ENCODE assay signal across 11 cellular contexts in the genomic region with DNA sequence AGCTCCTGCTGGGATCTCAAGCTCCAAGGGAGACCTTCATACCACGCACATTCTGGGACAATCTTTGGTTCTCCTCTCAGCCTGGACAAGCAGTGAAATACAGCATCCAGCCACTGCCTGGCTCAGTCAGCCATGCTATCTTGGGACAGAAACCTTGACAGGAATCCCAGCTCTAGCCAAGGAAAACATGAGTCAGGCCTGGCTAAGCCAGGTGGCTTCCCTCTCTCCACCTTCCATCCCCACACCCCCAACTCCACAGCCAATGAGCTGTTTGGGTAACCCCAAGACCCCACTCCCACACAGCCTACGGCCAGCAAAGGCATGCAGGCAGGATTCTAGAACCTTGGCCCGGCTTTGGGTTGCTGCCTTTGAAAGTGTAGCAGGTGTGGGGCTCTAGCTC.
DNase-seq lines count a peak whose midpoint lies in the region; ATAC-seq and TF ChIP-seq lines count a peak whose summit lies in the region.
"Had no signal": no experiment of that assay in that cellular context is flagged by ENCODE, and none has a peak within 500 bp of the region (broad histone marks: within the 10 kb centered on the region; RNA-seq: fewer than 3 reads in every experiment).

No MANE protein-coding gene starts in this region.

- H3K9ac ChIP-seq in smooth muscle cell (ENCODE audit: low read depth), result no peak overlapping the region

- H3K36me3 Mint-ChIP-seq in activated T-helper 17 cell treated with anti-CD3 and anti-CD28 coated beads, Interleukin-2, amount 50 U/mL, for 72 hours (ENCODE audit: low read depth), result no peaks in the 10 kb centered on the region

- no peaks in the 10 kb centered on the region for H4K20me1 ChIP-seq in smooth muscle cell (ENCODE audit: low read depth)

- H3K9me3 ChIP-seq in smooth muscle cell (replicated peaks; ENCODE audit: low read depth) (no peaks in the 10 kb centered on the region), suprapubic skin (no peaks in the 10 kb centered on the region)

- peak overlapping the region; percentile 89 for H3K27ac ChIP-seq in smooth muscle cell (ENCODE audit: low read depth)
- H3K27ac ChIP-seq in suprapubic skin, result no peak overlapping the region

- no peaks in the 10 kb centered on the region for H3K27me3 ChIP-seq in smooth muscle cell (ENCODE audit: low read depth)
- no peaks in the 10 kb centered on the region for H3K27me3 ChIP-seq in suprapubic skin

- peaks cover 9% of the 10 kb centered on the region for H3K27me3 Mint-ChIP-seq in activated T-helper 17 cell treated with anti-CD3 and anti-CD28 coated beads, Interleukin-2, amount 50 U/mL, for 72 hours

- H2AFZ ChIP-seq in smooth muscle cell (ENCODE audit: low read depth), result no peak overlapping the region

- H3K9me3 Mint-ChIP-seq in activated T-helper 17 cell treated with anti-CD3 and anti-CD28 coated beads, Interleukin-2, amount 50 U/mL, for 72 hours, result no peaks in the 10 kb centered on the region

- no peak overlapping the region for H3K27ac Mint-ChIP-seq in activated T-helper 17 cell treated with anti-CD3 and anti-CD28 coated beads, Interleukin-2, amount 50 U/mL, for 72 hours

- H3K4me2 ChIP-seq in smooth muscle cell, result peak overlapping the region; percentile 72

- H3K36me3 ChIP-seq in smooth muscle cell (ENCODE audit: low read depth), result no peaks in the 10 kb centered on the region
- no peaks in the 10 kb centered on the region for H3K36me3 ChIP-seq in suprapubic skin

- peak overlapping the region in 1 of 2 donors; percentile 25 for H3K4me3 ChIP-seq in cardiac fibroblast (replicated peaks in 1 of 2; ENCODE audit: low read depth in 2 of 2, low read length in 2 of 2)
- H3K4me3 ChIP-seq in smooth muscle cell, result no peak overlapping the region
- no peak overlapping the region for H3K4me3 ChIP-seq in suprapubic skin

- no peak overlapping the region for H3K4me3 Mint-ChIP-seq in activated T-helper 17 cell treated with anti-CD3 and anti-CD28 coated beads, Interleukin-2, amount 50 U/mL, for 72 hours

- ATAC-seq in HG03159 (IDR thresholded peaks at IDR 0.05; ENCODE audit: unreplicated experiment) (no peak), GM21737 (IDR thresholded peaks at IDR 0.05; ENCODE audit: unreplicated experiment) (no peak)
- no peak for ATAC-seq in activated T-helper 17 cell treated with anti-CD3 and anti-CD28 coated beads, Interleukin-2, amount 50 U/mL, for 72 hours (replicated peaks)

- TF ChIP-seq CTCF in cardiac fibroblast (IDR thresholded peaks at IDR 0.05; ENCODE audit: low read depth, low read length) (no peak), smooth muscle cell (IDR thresholded peaks at IDR 0.05; ENCODE audit: borderline replicate concordance, insufficient read depth, poor library complexity, severe bottlenecking) (no peak), suprapubic skin (IDR thresholded peaks at IDR 0.05) (no peak)

- TF ChIP-seq EP300 in suprapubic skin (IDR thresholded peaks at IDR 0.05), result no peak

- no peak for TF ChIP-seq POLR2A in suprapubic skin (IDR thresholded peaks at IDR 0.05)

- DNase-seq in HS-27A (ENCODE audit: low read depth), result peak; percentile 88
- DNase-seq in cardiac fibroblast (ENCODE audit: low read depth in 2 of 2), result peak; percentile 92 to 93
- DNase-seq in kidney glomerular epithelial cell (lab: John Stamatoyannopoulos, UW), result peak; percentile 98
- no peak for DNase-seq in smooth muscle cell (lab: John Stamatoyannopoulos, UW; ENCODE audit: unreplicated experiment)
- no peak for DNase-seq in suprapubic skin (ENCODE audit: low spot score in 2 of 2)
- DNase-seq: hippocampal formation, NCI-H2029, substantia nigra had no signal

- peaks cover 33% of the 10 kb centered on the region for H3K4me1 ChIP-seq in smooth muscle cell (ENCODE audit: low read depth)
- H3K4me1 ChIP-seq in suprapubic skin, result peaks cover 68% of the 10 kb centered on the region

- H3K4me1 Mint-ChIP-seq in activated T-helper 17 cell treated with anti-CD3 and anti-CD28 coated beads, Interleukin-2, amount 50 U/mL, for 72 hours, result no peaks in the 10 kb centered on the region

- peaks cover 9% of the 10 kb centered on the region for H3F3A ChIP-seq in smooth muscle cell (ENCODE audit: low read depth)

- 67% methylated on average over 3 of the region's 3 CpGs for WGBS in smooth muscle cell (ENCODE audit: low lambda C conversion rate)
- 97% methylated on average over 3 of the region's 3 CpGs for WGBS in suprapubic skin

- H3K79me2 ChIP-seq in smooth muscle cell (ENCODE audit: low read depth), result no peaks in the 10 kb centered on the region

Comparison
In these comparisons a context has a peak if more than half of its experiments do, and no peak if none do; other contexts are left out.
1. DNase-seq: peak in HS-27A (single experiment), cardiac fibroblast (2 of 2) and kidney glomerular epithelial cell (single experiment); none in smooth muscle cell (single experiment) and suprapubic skin (0 of 2).